In genomic region chr5:142748568-142749249, GRCh38 we compare ENCODE assay signal across 8 cellular contexts. TPM values are rescaled to one million over a fixed set of nuclear protein-coding genes. Genes with fewer than 3 reads are reported as not detected.
DNase-seq lines count a peak whose midpoint lies in the region; ATAC-seq and TF ChIP-seq lines count a peak whose summit lies in the region.

No MANE protein-coding gene starts in this region.

- peaks cover 4% of the 10 kb centered on the region for H3K4me1 Mint-ChIP-seq in T-helper 17 cell
- H3K4me1 Mint-ChIP-seq in brain: peaks cover 17% of the 10 kb centered on the region
- no peaks in the 10 kb centered on the region for H3K4me1 Mint-ChIP-seq in memory B cell

- ATAC-seq in T-helper 17 cell (peak; percentile 44), memory B cell (ENCODE audit: low read depth) (peak; percentile 69), GM21515 (IDR thresholded peaks at IDR 0.05; ENCODE audit: unreplicated experiment) (no peak), GM19395 (IDR thresholded peaks at IDR 0.05; ENCODE audit: unreplicated experiment) (no peak)

- H3K27me3 Mint-ChIP-seq in T-helper 17 cell: peaks cover 17% of the 10 kb centered on the region
- no peaks in the 10 kb centered on the region for H3K27me3 Mint-ChIP-seq in brain
- H3K27me3 Mint-ChIP-seq in memory B cell: no peaks in the 10 kb centered on the region

- CTCF ChIA-PET in HEK293T (lab: Yijun Ruan, JAX): interaction anchor here (0.6 to 5.0 kb wide), 24 partner anchors 8 to 250 kb away, joined by 3 to 51 read pairs (median 4); no protein-coding TSS in a partner anchor

- H3K36me3 Mint-ChIP-seq in T-helper 17 cell (ENCODE audit: low read depth): no peaks in the 10 kb centered on the region
- no peaks in the 10 kb centered on the region for H3K36me3 Mint-ChIP-seq in brain
- no peaks in the 10 kb centered on the region for H3K36me3 Mint-ChIP-seq in memory B cell

- no peaks in the 10 kb centered on the region for H3K9me3 ChIP-seq in T-helper 17 cell (ENCODE audit: control insufficient read depth, low read length, poor library complexity, severe bottlenecking)

- peak; percentile 42 to 45 for TF ChIP-seq CTCF in brain (conservative IDR thresholded peaks at IDR 0.05)

- POLR2A ChIA-PET in HEK293T (lab: Yijun Ruan, JAX): no interaction called here

- peak; percentile 52 for DNase-seq in Ammon's horn (ENCODE audit: low spot score)
- peak; percentile 41 for DNase-seq in HEK293T (ENCODE audit: extremely low spot score)
- peak; percentile 12 to 26 (median 21) for DNase-seq in T-helper 17 cell
- peak; percentile 51 to 60 for DNase-seq in memory B cell (ENCODE audit: low spot score in 2 of 2)
- peak; percentile 51 for DNase-seq in superior temporal gyrus (ENCODE audit: extremely low spot score)

- H3K4me3 Mint-ChIP-seq in T-helper 17 cell (no peak overlapping the region), brain (no peak overlapping the region), memory B cell (no peak overlapping the region)

- no peak overlapping the region for H3K27ac Mint-ChIP-seq in T-helper 17 cell
- peak overlapping the region in 1 of 5 experiments; percentile 76 for H3K27ac Mint-ChIP-seq in brain
- no peak overlapping the region for H3K27ac Mint-ChIP-seq in memory B cell

- H3K9me3 Mint-ChIP-seq in brain (no peaks in the 10 kb centered on the region), memory B cell (no peaks in the 10 kb centered on the region)

TF ChIP-seq in HEK293T, 16 proteins besides CTCF, POLR2A, EP300 and RAD21:
- TF ChIP-seq PKNOX1 (IDR thresholded peaks at IDR 0.05): peak; percentile 80
- TF ChIP-seq CTBP1 (IDR thresholded peaks at IDR 0.05; ENCODE audit: borderline replicate concordance): no peak

RNA-seq across cellular contexts. Expression of gene ARHGAP26, which starts 21.5 kb away (rescaled TPM):
- total RNA-seq in T-helper 17 cell: 10 to 100 TPM; 21.3 to 22.7 TPM
- polyA plus RNA-seq in brain (ENCODE audit: insufficient read depth, low read depth, low replicate concordance): 5.3 TPM

Comparison
In these comparisons a context has a peak if more than half of its experiments do, and no peak if none do; other contexts are left out.
1. ATAC-seq: peak in T-helper 17 cell (single experiment) and memory B cell (single experiment); none in GM21515 (single experiment) and GM19395 (single experiment).
2. Peak in every context shown above with its lines, with median percentiles within 50 percentile points of each other: DNase-seq.